In the genomic region with DNA sequence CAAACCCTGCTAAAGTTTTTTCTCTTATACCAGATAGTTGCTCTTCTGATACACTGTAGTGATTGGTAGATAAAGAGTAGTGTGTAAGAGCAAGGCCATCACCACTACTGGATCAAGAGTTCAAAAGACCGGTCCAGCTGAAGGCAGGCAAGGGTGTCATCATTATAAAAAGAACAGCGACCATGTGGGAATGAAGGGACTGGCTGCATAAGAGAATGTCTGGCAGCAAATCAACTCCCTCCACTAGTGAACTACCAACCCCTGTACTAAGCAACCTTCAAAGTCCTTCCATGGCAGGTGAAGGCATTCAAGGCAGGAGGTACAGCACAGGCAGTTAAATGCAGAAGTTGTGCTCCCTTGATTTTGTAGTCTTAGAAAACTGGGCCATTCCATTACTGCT, we compare ENCODE assay signal across 20 cellular contexts. TPM values are rescaled to one million over a fixed set of nuclear protein-coding genes. Genes with fewer than 3 reads are reported as not detected.
A peak's percentile ranks its signal among the peaks of the same experiment; 100 is the strongest.
DNase-seq lines count a peak whose midpoint lies in the region; ATAC-seq, FAIRE-seq and TF ChIP-seq lines count a peak whose summit lies in the region.
"Had no signal": no experiment of that assay in that cellular context is flagged by ENCODE, and none has a peak within 500 bp of the region (broad histone marks: within the 10 kb centered on the region; RNA-seq: fewer than 3 reads in every experiment).

No MANE protein-coding gene starts in this region.

- TF ChIP-seq EP300 in HepG2 (IDR thresholded peaks at IDR 0.05; ENCODE audit: low read depth in 2 of 2, low read length in 2 of 2) (no peak), HepG2 (CRISPR knock-in tag; IDR thresholded peaks at IDR 0.05; ENCODE audit: borderline replicate concordance) (no peak)

- H3K27me3 ChIP-seq in HepG2 (ENCODE audit: control insufficient read depth in 1 of 2, insufficient read depth in 2 of 2, low read length in 2 of 2) (no peaks in the 10 kb centered on the region), right lobe of liver (no peaks in the 10 kb centered on the region), rectal smooth muscle tissue (ENCODE audit: control insufficient read depth, insufficient read depth, low read length) (no peaks in the 10 kb centered on the region), thyroid gland (no peaks in the 10 kb centered on the region)

- H3K9me3 ChIP-seq in HepG2 (ENCODE audit: low read length) (no peaks in the 10 kb centered on the region), right lobe of liver (no peaks in the 10 kb centered on the region), thyroid gland (no peaks in the 10 kb centered on the region)

- no peak for TF ChIP-seq POLR2A in HepG2 (IDR thresholded peaks at IDR 0.05; ENCODE audit: insufficient read depth in 1 of 2, low read depth in 2 of 2, low read length in 2 of 2)
- TF ChIP-seq POLR2A in right lobe of liver (IDR thresholded peaks at IDR 0.05), result no peak
- no peak for TF ChIP-seq POLR2A in thyroid gland (IDR thresholded peaks at IDR 0.05)

- no peak overlapping the region for H2AFZ ChIP-seq in HepG2 (ENCODE audit: low read length)
- H2AFZ ChIP-seq: GM23338 had no signal

- H3K4me2 ChIP-seq in HepG2 (ENCODE audit: low read depth, low read length), result no peak overlapping the region
- H3K4me2 ChIP-seq: GM23338 had no signal

- H3K27ac Mint-ChIP-seq in activated T-cell treated with anti-CD3 and anti-CD28 coated beads, Interleukin-2, amount 50 U/mL, for 72 hours, result peak overlapping the region; percentile 51
- H3K27ac Mint-ChIP-seq: CD14-positive monocyte; CD8-positive, alpha-beta T cell; GM23338 had no signal

- H3K27ac ChIP-seq in HepG2 (ENCODE audit: extremely low read length, insufficient read depth, low read length) (no peak overlapping the region), right lobe of liver (no peak overlapping the region), rectal smooth muscle tissue (ENCODE audit: low read depth, low read length) (peak overlapping the region; percentile 24), thyroid gland (no peak overlapping the region)
- H3K27ac ChIP-seq: 22Rv1 had no signal

- WGBS in HepG2 (ENCODE audit: low lambda C conversion rate), result 49% methylated on average over 2 of the region's 2 CpGs
- 95% methylated on average over 2 of the region's 2 CpGs for WGBS in right lobe of liver (ENCODE audit: insufficient coverage, low coverage, low lambda C conversion rate, missing lambda C conversion rate)
- WGBS in thyroid gland, 2 donors, result 84 to 96% methylated on average over 2 of the region's 2 CpGs

- H3K36me3 ChIP-seq in HepG2 (replicated peaks in 1 of 2; ENCODE audit: control insufficient read depth in 1 of 2, insufficient read depth in 2 of 2, low read length in 2 of 2), result no peaks in the 10 kb centered on the region
- no peaks in the 10 kb centered on the region for H3K36me3 ChIP-seq in right lobe of liver
- H3K36me3 ChIP-seq in rectal smooth muscle tissue (ENCODE audit: control insufficient read depth, insufficient read depth, low read length), result no peaks in the 10 kb centered on the region
- no peaks in the 10 kb centered on the region for H3K36me3 ChIP-seq in thyroid gland

- no peak for DNase-seq in activated T-cell treated with anti-CD3 and anti-CD28 coated beads, Interleukin-2, amount 50 U/mL, for 72 hours
- DNase-seq in activated T-cell treated with anti-CD3 and anti-CD28 coated beads, Interleukin-2, amount 50 U/mL, for 1 hour, result no peak
- DNase-seq in HepG2 (ENCODE audit: low spot score), result no peak
- no peak for DNase-seq in right lobe of liver
- no peak for DNase-seq in thyroid gland
- DNase-seq in NCI-H524 (lab: John Stamatoyannopoulos, UW), result no peak
- DNase-seq: CD8-positive, alpha-beta T cell; COR-L47; DMS153; DMS79 treated with DMSO at 0.1 percent for 48 hours; EL; GDM1; H7 had no signal

- H3K36me3 Mint-ChIP-seq in activated T-cell treated with anti-CD3 and anti-CD28 coated beads, Interleukin-2, amount 50 U/mL, for 72 hours (ENCODE audit: insufficient read depth in 2 of 2), result peaks cover 0 to 1% of the 10 kb centered on the region in 2 donors
- H3K36me3 Mint-ChIP-seq: CD14-positive monocyte; CD8-positive, alpha-beta T cell had no signal

- TF ChIP-seq CTCF in HepG2 (CRISPR knock-in tag; IDR thresholded peaks at IDR 0.05) (no peak), right lobe of liver (IDR thresholded peaks at IDR 0.05) (no peak), thyroid gland (IDR thresholded peaks at IDR 0.05) (no peak)

- ATAC-seq in activated T-cell treated with anti-CD3 and anti-CD28 coated beads, Interleukin-2, amount 50 U/mL, for 72 hours (replicated peaks in 1 of 2), result no peak
- no peak for ATAC-seq in HepG2
- no peak for ATAC-seq in right lobe of liver
- ATAC-seq: CD8-positive, alpha-beta T cell; GM23338 had no signal

- no peak for TF ChIP-seq RAD21 in HepG2 (CRISPR knock-in tag; IDR thresholded peaks at IDR 0.05)

- no TSS peak for BruUV-seq in HepG2 (replicated peaks; lab: Mats Ljungman, UMichigan)

- no peaks in the 10 kb centered on the region for H4K20me1 ChIP-seq in HepG2 (ENCODE audit: insufficient read depth, low read length)

- H3K4me3 ChIP-seq in HepG2 (replicated peaks in 1 of 3; ENCODE audit: insufficient read depth in 1 of 3, low read depth in 2 of 3, low read length in 3 of 3), result no peak overlapping the region
- no peak overlapping the region for H3K4me3 ChIP-seq in right lobe of liver
- no peak overlapping the region for H3K4me3 ChIP-seq in rectal smooth muscle tissue (ENCODE audit: low read length)
- H3K4me3 ChIP-seq in thyroid gland (replicated peaks in 1 of 3), result no peak overlapping the region
- H3K4me3 ChIP-seq: GM23338 had no signal

- no peaks in the 10 kb centered on the region for H3K79me2 ChIP-seq in HepG2 (ENCODE audit: insufficient read depth, low read length)

- H3K9me3 Mint-ChIP-seq in activated T-cell treated with anti-CD3 and anti-CD28 coated beads, Interleukin-2, amount 50 U/mL, for 72 hours, result peaks cover 2 to 5% of the 10 kb centered on the region in 2 donors

- CTCF ChIA-PET in HepG2 (lab: Yijun Ruan, JAX; ENCODE audit: low intra/inter-chr PET ratio, low total read pairs), result no interaction called here

- H3K4me1 ChIP-seq in HepG2 (ENCODE audit: insufficient read depth, low read length) (peaks cover 27% of the 10 kb centered on the region), right lobe of liver (no peaks in the 10 kb centered on the region), rectal smooth muscle tissue (ENCODE audit: control insufficient read depth, insufficient read depth, low read length) (no peaks in the 10 kb centered on the region), thyroid gland (no peaks in the 10 kb centered on the region)

- FAIRE-seq in HepG2 (lab: Jason Lieb, UNC), result no peak
- FAIRE-seq: D721Med, GM12892, HTR-8/SVneo had no signal

- POLR2A ChIA-PET in HepG2 (lab: Yijun Ruan, JAX), result no interaction called here

- in situ Hi-C loops in HepG2 (cut with HindIII; ENCODE audit: extremely low pct_ligation_motif_present, low pct_unique_long_range_greater_than_20kb), result no loop called here

- H3K4me1 Mint-ChIP-seq in activated T-cell treated with anti-CD3 and anti-CD28 coated beads, Interleukin-2, amount 50 U/mL, for 72 hours (ENCODE audit: low read depth), result no peaks in the 10 kb centered on the region
- H3K4me1 Mint-ChIP-seq: CD14-positive monocyte, GM23338 had no signal

- no peak overlapping the region for H3K4me3 Mint-ChIP-seq in activated T-cell treated with anti-CD3 and anti-CD28 coated beads, Interleukin-2, amount 50 U/mL, for 72 hours
- H3K4me3 Mint-ChIP-seq: CD14-positive monocyte; CD8-positive, alpha-beta T cell; GM23338 had no signal

- intact Hi-C loops in HepG2 (cut with micrococcal nuclease; ENCODE audit: unreplicated experiment) (no loop called here), right lobe of liver (cut with DNase I) (no loop called here), thyroid gland (cut with DNase I) (no loop called here)

- H3K27me3 Mint-ChIP-seq in activated T-cell treated with anti-CD3 and anti-CD28 coated beads, Interleukin-2, amount 50 U/mL, for 72 hours (ENCODE audit: low read depth), result no peaks in the 10 kb centered on the region

- H3K9ac ChIP-seq in HepG2 (ENCODE audit: insufficient read depth, low read depth, low read length) (no peak overlapping the region), rectal smooth muscle tissue (ENCODE audit: low read length) (no peak overlapping the region)

RNA-seq across cellular contexts. Expression of gene EGLN3, which starts 53.5 kb away (rescaled TPM):
- total RNA-seq in activated T-cell treated with anti-CD3 and anti-CD28 coated beads, Interleukin-2, amount 50 U/mL, for 72 hours, result 1 to 10 TPM; 2.6 to 8.2 TPM
- total RNA-seq in HepG2 (2016; rRNA removed; fragmentation: Illumina TruSeq; extraction: Trizol) (0.18 TPM in 2 replicates), right lobe of liver (10 to 100 TPM in 1 of 6 experiments, 1 to 10 TPM in 5; 1.9 to 25.4 (median 2.1) TPM), thyroid gland (10 to 100 TPM in 2 of 4 donors, 1 to 10 TPM in 2; 8.8 to 11.5 (median 10.2) TPM)
- total RNA-seq in HepG2 (2016; cell fraction: cytosol; rRNA removed; fragmentation: Illumina TruSeq; extraction: Trizol; ENCODE audit: low read depth), result not detected in 2 replicates
- 0.13 and 0.39 TPM in 2 replicates for total RNA-seq in HepG2 (2016; cell fraction: insoluble cytoplasmic fraction; rRNA removed; fragmentation: Illumina TruSeq; extraction: Trizol)
- 0.07 and 0.12 TPM in 2 replicates for total RNA-seq in HepG2 (2016; cell fraction: membrane; rRNA removed; fragmentation: Illumina TruSeq; extraction: Trizol)
- not detected in 2 replicates for total RNA-seq in HepG2 (2016; cell fraction: nucleus; rRNA removed; fragmentation: Illumina TruSeq; extraction: Trizol)
- 27.3 and 30.1 TPM in 2 replicates for polyA plus RNA-seq in HepG2 (2011; rRNA removed)
- polyA plus RNA-seq in HepG2 (2011; cell fraction: cytosol; rRNA removed), result 13.7 and 27.8 TPM in 2 replicates
- 14.1 and 18.4 TPM in 2 replicates for polyA plus RNA-seq in HepG2 (2011; cell fraction: nucleus; rRNA removed)
- polyA plus RNA-seq in HepG2 (2012), result 89.8 and 101 TPM in 2 replicates
- polyA plus RNA-seq in HepG2 (2016; cell fraction: cytosol; fragmentation: Illumina TruSeq; extraction: Trizol; ENCODE audit: low read depth), result not detected in 2 replicates
- polyA plus RNA-seq in HepG2 (2016; cell fraction: insoluble cytoplasmic fraction; fragmentation: Illumina TruSeq; extraction: Trizol; ENCODE audit: low read depth), result 0.11 and 0.19 TPM in 2 replicates
- polyA plus RNA-seq in HepG2 (2016; cell fraction: membrane; fragmentation: Illumina TruSeq; extraction: Trizol; ENCODE audit: low read depth), result 0.17 TPM in 1 of 2 replicates, not detected in the other
- polyA plus RNA-seq in HepG2 (2016; cell fraction: nucleus; fragmentation: Illumina TruSeq; extraction: Trizol; ENCODE audit: insufficient read depth, low read depth), result not detected in 2 replicates
- 8.9 and 29.0 TPM in 2 replicates for polyA minus RNA-seq in HepG2 (2011; rRNA and poly(A)+ RNA removed; ENCODE audit: low replicate concordance)
- polyA minus RNA-seq in HepG2 (2011; cell fraction: cytosol; rRNA and poly(A)+ RNA removed), result 24.4 and 43.2 TPM in 2 replicates
- 23.8 and 49.0 TPM in 2 replicates for polyA minus RNA-seq in HepG2 (2011; cell fraction: nucleus; rRNA and poly(A)+ RNA removed)
